Comparison of ENCODE assay signal across 8 cellular contexts in genomic region chr5:177404641-177405134, GRCh38. TPM values are rescaled to one million over a fixed set of nuclear protein-coding genes. Genes with fewer than 3 reads are reported as not detected.
A peak's percentile ranks its signal among the peaks of the same experiment; 100 is the strongest.
DNase-seq lines count a peak whose midpoint lies in the region; ATAC-seq and TF ChIP-seq lines count a peak whose summit lies in the region.

No MANE protein-coding gene starts in this region.

- WGBS in prostate gland: 22% methylated on average over 15 of the region's 15 CpGs

- H3K4me2 ChIP-seq in DND-41 (ENCODE audit: insufficient read depth, low read length): peak overlapping the region; percentile 81

- H4K20me1 ChIP-seq in DND-41 (ENCODE audit: insufficient read depth, low read length): peaks cover 32% of the 10 kb centered on the region

- H3K36me3 ChIP-seq in DND-41 (ENCODE audit: insufficient read depth, low read length): no peaks in the 10 kb centered on the region
- no peaks in the 10 kb centered on the region for H3K36me3 ChIP-seq in prostate gland

- H3K4me3 ChIP-seq in DND-41 (ENCODE audit: low read depth in 1 of 2, low read length in 2 of 2): peak overlapping the region in 1 of 2 experiments; percentile 47; a peak in 2 of 4 replicates
- H3K4me3 ChIP-seq in prostate gland: peak overlapping the region; percentile 34 to 45

- H3K4me1 Mint-ChIP-seq in endothelial cell (ENCODE audit: unreplicated experiment): peaks cover 7% of the 10 kb centered on the region

- TF ChIP-seq POLR2A in prostate gland (IDR thresholded peaks at IDR 0.05): no peak

- H2AFZ ChIP-seq in DND-41 (ENCODE audit: low read depth, low read length): no peak overlapping the region

- no peak for ATAC-seq in DND-41 (ENCODE audit: insufficient read depth, low read depth)

- peaks cover 19% of the 10 kb centered on the region for H3K4me1 ChIP-seq in DND-41 (ENCODE audit: insufficient read depth, low read length)
- H3K4me1 ChIP-seq in prostate gland (replicated peaks): peaks cover 21% of the 10 kb centered on the region

- H3K4me3 Mint-ChIP-seq in endothelial cell (ENCODE audit: unreplicated experiment): peak overlapping the region; percentile 77

- peaks cover 12% of the 10 kb centered on the region for H3K27me3 Mint-ChIP-seq in endothelial cell (ENCODE audit: unreplicated experiment)

- no peaks in the 10 kb centered on the region for H3K79me2 ChIP-seq in DND-41 (ENCODE audit: insufficient read depth, low read length)

- H3K27ac ChIP-seq in DND-41 (ENCODE audit: low read length) (no peak overlapping the region), prostate gland (peak overlapping the region in 1 of 2 donors; percentile 27)

- intact Hi-C loops in prostate gland (cut with DNase I): loop anchor here (2.0 kb wide), 1 partner anchor 50 kb away; no protein-coding TSS in a partner anchor

- TF ChIP-seq CTCF in DND-41 (IDR thresholded peaks at IDR 0.05; ENCODE audit: borderline replicate concordance, extremely low read depth, low read length, poor library complexity, severe bottlenecking) (no peak), endothelial cell (IDR thresholded peaks at IDR 0.05; ENCODE audit: unreplicated experiment) (no peak), prostate gland (IDR thresholded peaks at IDR 0.05) (no peak)

- peaks cover 3% of the 10 kb centered on the region for H3K36me3 Mint-ChIP-seq in endothelial cell (ENCODE audit: low read depth, unreplicated experiment)

- no peaks in the 10 kb centered on the region for H3K9me3 Mint-ChIP-seq in endothelial cell (ENCODE audit: unreplicated experiment)

- H3K9ac ChIP-seq in DND-41 (ENCODE audit: low read depth, low read length): peak overlapping the region; percentile 42; the same call in 1 of the 2 replicates

- no peak for DNase-seq in DND-41
- DNase-seq in NCI-H69 (lab: John Stamatoyannopoulos, UW): peak; percentile 47
- no peak for DNase-seq in endothelial cell (ENCODE audit: low spot score)
- no peak for DNase-seq in prostate gland (ENCODE audit: low spot score)
- DNase-seq in kidney glomerular epithelial cell (lab: John Stamatoyannopoulos, UW): no peak
- no peak for DNase-seq in T1000 (lab: John Stamatoyannopoulos, UW)
- DNase-seq in NCI-H187 (lab: John Stamatoyannopoulos, UW): no peak
- DNase-seq in stimulated activated CD4-positive, alpha-beta T cell treated with anti-CD3 and anti-CD28 coated beads, Interleukin-1b, Interleukin-23, amount 100 ng/mL, for 48 hours: no peak

- H3K9me3 ChIP-seq in DND-41 (ENCODE audit: insufficient read depth, low read length, severe bottlenecking) (no peaks in the 10 kb centered on the region), prostate gland (no peaks in the 10 kb centered on the region)

- peak overlapping the region; percentile 42 for H3K27ac Mint-ChIP-seq in endothelial cell (ENCODE audit: unreplicated experiment)

- H3K27me3 ChIP-seq in DND-41 (ENCODE audit: insufficient read depth, low read length, poor library complexity) (peaks cover 54% of the 10 kb centered on the region), prostate gland (replicated peaks; ENCODE audit: insufficient read depth) (no peaks in the 10 kb centered on the region)

RNA-seq across cellular contexts. Expression of gene PFN3, which starts 4.2 kb away (rescaled TPM):
- total RNA-seq in endothelial cell (ENCODE audit: unreplicated experiment): not detected
- total RNA-seq in prostate gland: not detected

RNA-seq across cellular contexts. Expression of gene F12, which starts 4.7 kb away (rescaled TPM):
- total RNA-seq in endothelial cell (ENCODE audit: unreplicated experiment) (1.4 TPM), prostate gland (1 to 10 TPM in 1 of 2 donors, under 1 TPM in 1; 0.74 to 2.6 TPM)

RNA-seq across cellular contexts. Expression of gene SLC34A1, which starts 20.5 kb away (rescaled TPM):
- total RNA-seq in endothelial cell (ENCODE audit: unreplicated experiment) (not detected), prostate gland (not detected)

RNA-seq across cellular contexts. Expression of gene GRK6, which starts 21.8 kb away (rescaled TPM):
- total RNA-seq in endothelial cell (ENCODE audit: unreplicated experiment) (33.1 TPM), prostate gland (10 to 100 TPM; 28.6 to 32.4 TPM)

RNA-seq across cellular contexts. Expression of gene PRR7, which starts 41.9 kb away (rescaled TPM):
- total RNA-seq in endothelial cell (ENCODE audit: unreplicated experiment) (0.97 TPM), prostate gland (10 to 100 TPM in 1 of 2 donors, 1 to 10 TPM in 1; 8.7 to 11.0 TPM)
